Comparison of ENCODE assay signal across 22 cellular contexts in genomic region chr20:61850926-61851900, GRCh38.
"Had no signal": no experiment of that assay in that cellular context is flagged by ENCODE, and none has a peak within 500 bp of the region (broad histone marks: within the 10 kb centered on the region; RNA-seq: fewer than 3 reads in every experiment).

No MANE protein-coding gene starts in this region.

- H3K4me1 ChIP-seq: breast epithelium, colonic mucosa, esophagus squamous epithelium, heart right ventricle, left ventricle myocardium inferior, pancreas, prostate gland, testis, transverse colon had no signal

- H3K27ac ChIP-seq: breast epithelium, colonic mucosa, epithelial cell of prostate, esophagus squamous epithelium, heart right ventricle, left ventricle myocardium inferior, pancreas, prostate gland, testis, transverse colon, WERI-Rb-1 had no signal

- H3K36me3 ChIP-seq: breast epithelium, colonic mucosa, esophagus squamous epithelium, heart right ventricle, left ventricle myocardium inferior, pancreas, prostate gland, transverse colon, WERI-Rb-1 had no signal

- H3K9me3 ChIP-seq: breast epithelium, colonic mucosa, esophagus squamous epithelium, heart right ventricle, pancreas, prostate gland, testis, transverse colon had no signal

- H3K4me3 ChIP-seq: breast epithelium, colonic mucosa, esophagus squamous epithelium, heart right ventricle, left ventricle myocardium inferior, pancreas, prostate gland, testis, transverse colon had no signal

- DNase-seq: activated CD4-positive, alpha-beta memory T cell treated with anti-CD3 and anti-CD28 coated beads for 36 hours; activated CD4-positive, alpha-beta T cell treated with anti-CD3 and anti-CD28 coated beads, Interleukin-2, amount 10 ng/mL, durations not matched to agents 24 days and 14 days; activated CD4-positive, CD25-positive, alpha-beta regulatory T cell treated with anti-CD3 and anti-CD28 coated beads, Interleukin-2, amount 50 U/mL, for 72 hours; activated gamma-delta T cell treated with Interleukin-2 at 50 U/mL for 16 hours; activated naive CD4-positive, alpha-beta T cell treated with anti-CD3 and anti-CD28 coated beads, Interleukin-2, amount 50 U/mL, for 16 hours; activated T-cell treated with anti-CD3 and anti-CD28 coated beads, Interleukin-2, amount 50 U/mL, for 4 hours; amniotic stem cell; colonic mucosa; effector CD8-positive, alpha-beta T cell; esophagus squamous epithelium; foreskin melanocyte; heart right ventricle; left ventricle myocardium inferior; stimulated activated naive CD8-positive, alpha-beta T cell treated with anti-CD3 and anti-CD28 coated beads, Interleukin-15, Interleukin-2, amounts not matched to agents 100 U/mL and 50 U/mL, for 24 hours; T-helper 9 cell; testis; transverse colon; WERI-Rb-1 had no signal

- H3K27me3 ChIP-seq: colonic mucosa, pancreas, testis, transverse colon had no signal
